Comparison of ENCODE assay signal across 9 cellular contexts in genomic region chrX:119482041-119482440, GRCh38. TPM values are rescaled to one million over a fixed set of nuclear protein-coding genes. Genes with fewer than 3 reads are reported as not detected.
A peak's percentile ranks its signal among the peaks of the same experiment; 100 is the strongest.
DNase-seq lines count a peak whose midpoint lies in the region; ATAC-seq and TF ChIP-seq lines count a peak whose summit lies in the region.
"Had no signal": no experiment of that assay in that cellular context is flagged by ENCODE, and none has a peak within 500 bp of the region (broad histone marks: within the 10 kb centered on the region; RNA-seq: fewer than 3 reads in every experiment).

No MANE protein-coding gene starts in this region.

- H3K27me3 Mint-ChIP-seq in activated CD4-positive, alpha-beta memory T cell treated with anti-CD3 and anti-CD28 coated beads for 36 hours = no peaks in the 10 kb centered on the region

- no peaks in the 10 kb centered on the region for H3K79me2 ChIP-seq in Karpas-422 (ENCODE audit: low read length)

- no peak overlapping the region for H3K9ac ChIP-seq in Karpas-422 (ENCODE audit: low read length)

- no peak overlapping the region for H3K4me3 Mint-ChIP-seq in activated CD4-positive, alpha-beta memory T cell treated with anti-CD3 and anti-CD28 coated beads for 36 hours

- 47 to 61% methylated on average over 10 of the region's 10 CpGs for WGBS in esophagus, 2 donors
- 55 to 64% (median 62%) methylated on average over 10 of the region's 10 CpGs for WGBS in psoas muscle, 3 donors

- H3K9me3 Mint-ChIP-seq in activated CD4-positive, alpha-beta memory T cell treated with anti-CD3 and anti-CD28 coated beads for 36 hours = no peaks in the 10 kb centered on the region

- intact Hi-C loops in psoas muscle (cut with DNase I) = no loop called here
- intact Hi-C loops in activated CD4-positive, alpha-beta memory T cell treated with anti-CD3 and anti-CD28 coated beads for 36 hours (cut with micrococcal nuclease) = loop anchor here (2.0 kb wide), 1 partner anchor 13 kb away; the partner anchor contains the start of gene SLC25A5

- H3K4me1 ChIP-seq in Karpas-422 (ENCODE audit: low read length) (peaks cover 4% of the 10 kb centered on the region), esophagus (ENCODE audit: control insufficient read depth in 2 of 2, insufficient read depth in 2 of 2, low read length in 1 of 2) (peaks cover 0 to 6% of the 10 kb centered on the region in 2 donors), psoas muscle (no peaks in the 10 kb centered on the region)

- no peak overlapping the region for H3K27ac Mint-ChIP-seq in activated CD4-positive, alpha-beta memory T cell treated with anti-CD3 and anti-CD28 coated beads for 36 hours

- no peak for DNase-seq in Karpas-422
- no peak for DNase-seq in psoas muscle
- DNase-seq in NCI-H128 (lab: John Stamatoyannopoulos, UW; ENCODE audit: unreplicated experiment) = no peak
- DNase-seq in NCI-H1694 (lab: John Stamatoyannopoulos, UW) = no peak
- no peak for DNase-seq in DMS 273 (lab: John Stamatoyannopoulos, UW; ENCODE audit: unreplicated experiment)
- no peak for DNase-seq in activated CD4-positive, alpha-beta memory T cell treated with anti-CD3 and anti-CD28 coated beads for 36 hours
- DNase-seq: amniotic stem cell had no signal

- H3K9me3 ChIP-seq in Karpas-422 (ENCODE audit: low read length) (no peaks in the 10 kb centered on the region), esophagus (ENCODE audit: control insufficient read depth in 2 of 2, insufficient read depth in 1 of 2, low read depth in 1 of 2, low read length in 1 of 2) (no peaks in the 10 kb centered on the region), psoas muscle (no peaks in the 10 kb centered on the region)

- H3K4me2 ChIP-seq in Karpas-422 (ENCODE audit: low read depth, low read length, poor library complexity, severe bottlenecking) = no peak overlapping the region

- H3K27ac ChIP-seq in Karpas-422 (ENCODE audit: low read length) (no peak overlapping the region), esophagus (ENCODE audit: low read depth in 2 of 2, low read length in 1 of 2) (peak overlapping the region; percentile 86 to 87), psoas muscle (peak overlapping the region; percentile 75)

- ATAC-seq in GM18498 (IDR thresholded peaks at IDR 0.05; ENCODE audit: unreplicated experiment) (peak; percentile 10), psoas muscle (no peak)

- POLR2A ChIA-PET in activated CD4-positive, alpha-beta memory T cell treated with anti-CD3 and anti-CD28 coated beads for 36 hours (lab: Charles Lee) = no interaction called here

- no peaks in the 10 kb centered on the region for H3K36me3 Mint-ChIP-seq in activated CD4-positive, alpha-beta memory T cell treated with anti-CD3 and anti-CD28 coated beads for 36 hours

- peaks cover 4% of the 10 kb centered on the region for H3K4me1 Mint-ChIP-seq in activated CD4-positive, alpha-beta memory T cell treated with anti-CD3 and anti-CD28 coated beads for 36 hours (ENCODE audit: low read depth)

- no peaks in the 10 kb centered on the region for H3K9me2 ChIP-seq in Karpas-422 (replicated peaks; ENCODE audit: insufficient read depth, low read length)

- H4K20me1 ChIP-seq in Karpas-422 (ENCODE audit: insufficient read depth, low read depth, low read length) = no peaks in the 10 kb centered on the region

- CTCF ChIA-PET in activated CD4-positive, alpha-beta memory T cell treated with anti-CD3 and anti-CD28 coated beads for 36 hours (lab: Charles Lee) = interaction anchor here (0.9 to 3.4 kb wide), 10 partner anchors 9 to 883 kb away, joined by 3 to 18 read pairs (median 5); partner anchors contain the start of gene SLC25A5

- H3K36me3 ChIP-seq in Karpas-422 (ENCODE audit: insufficient read depth, low read length) (no peaks in the 10 kb centered on the region), esophagus (ENCODE audit: control insufficient read depth in 2 of 2, insufficient read depth in 2 of 2, low read length in 1 of 2) (no peaks in the 10 kb centered on the region), psoas muscle (ENCODE audit: insufficient read depth in 1 of 2, low read depth in 1 of 2) (no peaks in the 10 kb centered on the region)

- H3K4me3 ChIP-seq in Karpas-422 (ENCODE audit: low read length) (no peak overlapping the region), esophagus (ENCODE audit: low read depth in 1 of 2, low read length in 2 of 2) (no peak overlapping the region), psoas muscle (peak overlapping the region; percentile 63)

- H3K27me3 ChIP-seq in Karpas-422 (ENCODE audit: low read length) (no peaks in the 10 kb centered on the region), esophagus (ENCODE audit: control insufficient read depth in 1 of 2, insufficient read depth in 2 of 2, low read length in 2 of 2) (no peaks in the 10 kb centered on the region), psoas muscle (ENCODE audit: insufficient read depth in 3 of 3, low read length in 2 of 3) (no peaks in the 10 kb centered on the region)

- peak overlapping the region; percentile 84; the same call in 1 of the 2 replicates for H2AFZ ChIP-seq in Karpas-422 (ENCODE audit: low read length)

- TF ChIP-seq CTCF in psoas muscle (IDR thresholded peaks at IDR 0.05) = no peak

RNA-seq across cellular contexts. Expression of gene SLC25A5, which starts 13.8 kb away (rescaled TPM):
- 364 and 450 TPM in 2 replicates for total RNA-seq in Karpas-422 (2014; rRNA removed; shearing (Covaris generic); ENCODE audit: low replicate concordance)
- 100 to 1,000 TPM; 103 to 517 TPM for polyA plus RNA-seq in esophagus
- total RNA-seq in psoas muscle = 100 to 1,000 TPM in 1 of 4 donors, 10 to 100 TPM in 3; 48.1 to 116 (median 59.6) TPM
- polyA plus RNA-seq in psoas muscle = 100 to 1,000 TPM in 1 of 3 donors, 10 to 100 TPM in 2; 29.1 to 304 (median 73.8) TPM
- 100 to 1,000 TPM; 627 to 652 TPM for total RNA-seq in activated CD4-positive, alpha-beta memory T cell treated with anti-CD3 and anti-CD28 coated beads for 36 hours
